Comparison of ENCODE assay signal across 8 cellular contexts in the genomic region with DNA sequence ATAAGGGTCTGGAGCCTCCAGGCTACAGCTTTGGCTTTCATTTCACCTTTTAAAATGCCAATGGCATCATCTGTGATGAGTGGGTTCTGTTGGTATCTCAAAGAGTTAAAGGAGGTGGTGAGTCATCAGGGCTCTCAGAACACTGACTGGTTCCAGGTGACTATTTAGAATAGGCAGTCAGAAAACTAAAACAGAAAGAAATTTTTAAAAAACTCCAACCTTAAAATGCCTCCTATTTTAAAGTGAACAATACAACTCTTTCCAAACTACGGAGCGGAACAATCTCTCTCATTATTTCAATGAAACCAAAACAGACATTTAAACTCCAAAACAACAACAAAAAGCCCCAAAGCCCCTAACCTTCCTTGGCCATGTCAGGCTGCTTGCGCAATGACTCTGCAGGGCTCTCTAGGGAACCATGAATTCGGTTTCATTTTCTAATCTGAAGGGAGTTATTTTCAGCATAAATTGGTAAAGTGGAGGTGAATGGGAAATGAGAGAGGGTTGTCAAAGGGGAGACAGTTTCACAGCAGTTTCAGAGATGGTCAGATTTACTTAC.
DNase-seq lines count a peak whose midpoint lies in the region; ATAC-seq and TF ChIP-seq lines count a peak whose summit lies in the region.

No MANE protein-coding gene starts in this region.

- TF ChIP-seq CTCF in epithelial cell of esophagus (IDR thresholded peaks at IDR 0.05; ENCODE audit: insufficient read depth, low read depth, low read length, missing control alignments) (no peak), glutamatergic neuron (IDR thresholded peaks at IDR 0.05; ENCODE audit: partially characterized antibody, unreplicated experiment) (no peak)

- peaks cover 14% of the 10 kb centered on the region for H3K36me3 Mint-ChIP-seq in glutamatergic neuron (ENCODE audit: unreplicated experiment)

- peak; percentile 97 for ATAC-seq in GM19372 (IDR thresholded peaks at IDR 0.05; ENCODE audit: low read depth, unreplicated experiment)
- peak; percentile 97 for ATAC-seq in HG03342 (IDR thresholded peaks at IDR 0.05; ENCODE audit: unreplicated experiment)

- peak; percentile 85 for DNase-seq in Daoy (ENCODE audit: low read depth)
- DNase-seq in epithelial cell of esophagus (ENCODE audit: low read depth): peak; percentile 22
- DNase-seq in NCI-H128 (lab: John Stamatoyannopoulos, UW; ENCODE audit: unreplicated experiment): no peak
- DNase-seq in glutamatergic neuron: no peak
- DNase-seq in superior temporal gyrus (ENCODE audit: extremely low spot score): no peak
- no peak for DNase-seq in mesenteric fat pad (ENCODE audit: low spot score)

- H3K4me3 Mint-ChIP-seq in glutamatergic neuron (ENCODE audit: unreplicated experiment): no peak overlapping the region

- H3K9me3 Mint-ChIP-seq in glutamatergic neuron (ENCODE audit: unreplicated experiment): peaks cover 1% of the 10 kb centered on the region

- no peaks in the 10 kb centered on the region for H3K4me1 Mint-ChIP-seq in glutamatergic neuron (ENCODE audit: low read depth, unreplicated experiment)

- no peak overlapping the region for H3K4me3 ChIP-seq in epithelial cell of esophagus (ENCODE audit: low read length)

- no peak overlapping the region for H3K27ac Mint-ChIP-seq in glutamatergic neuron (ENCODE audit: unreplicated experiment)

- no peaks in the 10 kb centered on the region for H3K27me3 Mint-ChIP-seq in glutamatergic neuron (ENCODE audit: unreplicated experiment)

Comparison
In these comparisons a context has a peak if more than half of its experiments do, and no peak if none do; other contexts are left out.
1. DNase-seq: peak in Daoy (single experiment) and epithelial cell of esophagus (single experiment); none in NCI-H128 (single experiment), glutamatergic neuron (single experiment), superior temporal gyrus (single experiment) and mesenteric fat pad (single experiment).